In genomic region chr9:34379334-34380033, GRCh38 we compare ENCODE assay signal across 8 cellular contexts. TPM values are rescaled to one million over a fixed set of nuclear protein-coding genes. Genes with fewer than 3 reads are reported as not detected.
DNase-seq lines count a peak whose midpoint lies in the region; ATAC-seq and TF ChIP-seq lines count a peak whose summit lies in the region.

No MANE protein-coding gene starts in this region.

- ATAC-seq in gastroesophageal sphincter, result peak; percentile 52

- no peak overlapping the region for H4K91ac ChIP-seq in neuronal stem cell (ENCODE audit: low read depth, low read length, poor library complexity)

- H3K4me3 ChIP-seq in LNCaP clone FGC (ENCODE audit: low read depth, low read length) (no peak overlapping the region), gastroesophageal sphincter (peak overlapping the region in 1 of 2 donors; percentile 65), neuronal stem cell (ENCODE audit: low read length in 2 of 2) (peak overlapping the region; percentile 45 to 80), stomach smooth muscle (ENCODE audit: low read length in 2 of 2) (peak overlapping the region; percentile 59 to 70)

- no peak overlapping the region for H3K4ac ChIP-seq in neuronal stem cell (ENCODE audit: low read length)

- H3K27me3 ChIP-seq in gastroesophageal sphincter (no peaks in the 10 kb centered on the region), neuronal stem cell (ENCODE audit: control insufficient read depth in 3 of 3, insufficient read depth in 3 of 3, low read depth in 1 of 3, low read length in 3 of 3) (peaks cover 7 to 71% (median 54%) of the 10 kb centered on the region in 3 experiments), stomach smooth muscle (ENCODE audit: control insufficient read depth in 1 of 2, insufficient read depth in 2 of 2, low read length in 2 of 2) (no peaks in the 10 kb centered on the region)

- H2BK12ac ChIP-seq in neuronal stem cell (ENCODE audit: low read length), result no peak overlapping the region

- H3K9me3 ChIP-seq in gastroesophageal sphincter (no peaks in the 10 kb centered on the region), neuronal stem cell (replicated peaks in 1 of 2; ENCODE audit: control insufficient read depth in 2 of 2, insufficient read depth in 1 of 2, low read depth in 1 of 2, low read length in 2 of 2) (no peaks in the 10 kb centered on the region), stomach smooth muscle (ENCODE audit: control insufficient read depth in 2 of 2, low read length in 2 of 2) (no peaks in the 10 kb centered on the region)

- H3K4me1 ChIP-seq in gastroesophageal sphincter (peaks cover 0 to 64% (median 27%) of the 10 kb centered on the region in 3 donors), neuronal stem cell (ENCODE audit: control insufficient read depth in 2 of 2, insufficient read depth in 1 of 2, low read depth in 1 of 2, low read length in 2 of 2) (peaks cover 15 to 20% of the 10 kb centered on the region in 2 donors), stomach smooth muscle (ENCODE audit: control insufficient read depth, insufficient read depth, low read length) (peaks cover 49% of the 10 kb centered on the region)

- H3K18ac ChIP-seq in neuronal stem cell (ENCODE audit: low read length), result peak overlapping the region; percentile 21

- TF ChIP-seq CTCF in LNCaP clone FGC (IDR thresholded peaks at IDR 0.05; ENCODE audit: control insufficient read depth, extremely low read depth, insufficient read depth) (peak; percentile 94), gastroesophageal sphincter (IDR thresholded peaks at IDR 0.05) (peak in 3 of 4 experiments; percentile 97 to 99 (median 97))

- no peak overlapping the region for H2BK5ac ChIP-seq in neuronal stem cell (ENCODE audit: low read length)

- H2AK5ac ChIP-seq in neuronal stem cell (ENCODE audit: low read depth, low read length), result no peak overlapping the region

- no peak overlapping the region for H2BK120ac ChIP-seq in neuronal stem cell (ENCODE audit: low read depth, low read length)

- H3K79me1 ChIP-seq in neuronal stem cell (ENCODE audit: low read depth, low read length), result no peaks in the 10 kb centered on the region

- WGBS in gastroesophageal sphincter (ENCODE audit: low coverage in 1 of 2), 2 donors, result 8 to 11% methylated on average over 11 to 15 of the region's 35 CpGs
- no CpG with 5 or more reads among the region's 35 CpGs for WGBS in neuronal stem cell (ENCODE audit: extremely low coverage in 2 of 2, insufficient read length in 2 of 2, insufficient replicate concordance in 1 of 2), 2 donors

- H3K36me3 ChIP-seq in gastroesophageal sphincter (no peaks in the 10 kb centered on the region), neuronal stem cell (replicated peaks in 1 of 2; ENCODE audit: control insufficient read depth in 2 of 2, insufficient read depth in 2 of 2, low read length in 2 of 2) (no peaks in the 10 kb centered on the region), stomach smooth muscle (ENCODE audit: control insufficient read depth in 2 of 2, insufficient read depth in 2 of 2, low read length in 2 of 2) (no peaks in the 10 kb centered on the region)

- TF ChIP-seq POLR2A in gastroesophageal sphincter (IDR thresholded peaks at IDR 0.05), result no peak

- H3K27ac ChIP-seq in gastroesophageal sphincter, result peak overlapping the region in 3 of 4 donors; percentile 74 to 88 (median 79)
- H3K27ac ChIP-seq in neuronal stem cell (replicated peaks; ENCODE audit: low read length), result no peak overlapping the region
- H3K27ac ChIP-seq in stomach smooth muscle (ENCODE audit: low read length), result peak overlapping the region; percentile 73

- DNase-seq in activated gamma-delta T cell treated with Interleukin-2 at 50 U/mL for 16 hours, result peak; percentile 89
- no peak for DNase-seq in activated gamma-delta T cell (lab: John Stamatoyannopoulos, UW)
- DNase-seq in LNCaP clone FGC (ENCODE audit: low read depth), result peak; percentile 54
- peak; percentile 57 to 60 for DNase-seq in SHP77 (lab: John Stamatoyannopoulos, UW)
- DNase-seq in activated naive CD4-positive, alpha-beta T cell (lab: John Stamatoyannopoulos, UW), result peak; percentile 64 to 87 (median 83)
- DNase-seq in neuronal stem cell (ENCODE audit: low spot score), result peak; percentile 87

- H3K9ac ChIP-seq in neuronal stem cell (ENCODE audit: low read depth, low read length, poor library complexity) (no peak overlapping the region), stomach smooth muscle (ENCODE audit: low read length in 2 of 2) (peak overlapping the region; percentile 6 to 55)

- peak overlapping the region; percentile 92 for H3K4me2 ChIP-seq in neuronal stem cell (ENCODE audit: insufficient read depth, low read length, poor library complexity, severe bottlenecking)

- no peak overlapping the region for H2BK15ac ChIP-seq in neuronal stem cell (ENCODE audit: low read length)

- peak overlapping the region; percentile 95 for H2AFZ ChIP-seq in neuronal stem cell (ENCODE audit: low read length)

- H3K23ac ChIP-seq in neuronal stem cell (ENCODE audit: low read depth, low read length, poor library complexity), result no peak overlapping the region

- no peak overlapping the region for H4K8ac ChIP-seq in neuronal stem cell (ENCODE audit: low read depth, low read length)

- no peak overlapping the region for H3K14ac ChIP-seq in neuronal stem cell (ENCODE audit: low read length)

- no peak for TF ChIP-seq EP300 in gastroesophageal sphincter (IDR thresholded peaks at IDR 0.05)

RNA-seq across cellular contexts. Expression of gene MYORG, which starts 2.8 kb away (rescaled TPM):
- total RNA-seq in gastroesophageal sphincter, result 10 to 100 TPM in 3 of 4 donors, 1 to 10 TPM in 1; 4.3 to 33.7 (median 26.8) TPM
- polyA plus RNA-seq in neuronal stem cell (2013, experiment 1 of 2), result 0.06 TPM
- polyA plus RNA-seq in neuronal stem cell (2013, experiment 2 of 2), result 0.07 TPM

RNA-seq across cellular contexts. Expression of gene NUDT2, which starts 50.1 kb away (rescaled TPM):
- 10 to 100 TPM; 14.4 to 40.9 (median 26.0) TPM for total RNA-seq in gastroesophageal sphincter
- 18.3 TPM for polyA plus RNA-seq in neuronal stem cell (2013, experiment 1 of 2)
- polyA plus RNA-seq in neuronal stem cell (2013, experiment 2 of 2), result 17.7 TPM

RNA-seq across cellular contexts. Expression of gene KIF24, which starts 50.4 kb away (rescaled TPM):
- 1 to 10 TPM in 2 of 4 donors, under 1 TPM in 2; 0.54 to 2.2 (median 1.2) TPM for total RNA-seq in gastroesophageal sphincter
- polyA plus RNA-seq in neuronal stem cell (2013, experiment 1 of 2), result 3.1 TPM
- 3.2 TPM for polyA plus RNA-seq in neuronal stem cell (2013, experiment 2 of 2)
